In genomic region chr6:27889628-27890315, GRCh38 we compare ENCODE assay signal across 9 cellular contexts. TPM values are rescaled to one million over a fixed set of nuclear protein-coding genes. Genes with fewer than 3 reads are reported as not detected.
DNase-seq lines count a peak whose midpoint lies in the region; ATAC-seq and TF ChIP-seq lines count a peak whose summit lies in the region.
"Had no signal": no experiment of that assay in that cellular context is flagged by ENCODE, and none has a peak within 500 bp of the region (broad histone marks: within the 10 kb centered on the region; RNA-seq: fewer than 3 reads in every experiment).

No MANE protein-coding gene starts in this region.

- H3K4me3 ChIP-seq in GM12875 (ENCODE audit: low read depth, low read length) (peak overlapping the region; percentile 31), breast epithelium (peak overlapping the region in 2 of 3 donors; percentile 44 to 66), neuron (ENCODE audit: low read length) (peak overlapping the region; percentile 75), left lung (peak overlapping the region in 1 of 2 donors; percentile 28)

- ATAC-seq in GM21526 (IDR thresholded peaks at IDR 0.05; ENCODE audit: low FRiP score, unreplicated experiment) (no peak), left lung (no peak)

- DNase-seq in NAMALWA (ENCODE audit: low spot score) (peak; percentile 90), breast epithelium (ENCODE audit: low spot score in 2 of 2) (no peak), islet precursor cell (no peak), left lung (no peak), activated gamma-delta T cell (lab: John Stamatoyannopoulos, UW) (no peak)
- DNase-seq: tibial artery had no signal

- TF ChIP-seq CTCF in GM12875 (IDR thresholded peaks at IDR 0.05; ENCODE audit: borderline replicate concordance, insufficient read depth, low read depth, low read length) (no peak), breast epithelium (IDR thresholded peaks at IDR 0.05) (no peak), left lung (IDR thresholded peaks at IDR 0.05) (no peak)

- no peaks in the 10 kb centered on the region for H3K36me3 ChIP-seq in breast epithelium
- no peaks in the 10 kb centered on the region for H3K36me3 ChIP-seq in neuron (ENCODE audit: insufficient read depth, low read length)
- no peaks in the 10 kb centered on the region for H3K36me3 ChIP-seq in left lung
- H3K36me3 ChIP-seq: tibial artery had no signal

- TF ChIP-seq POLR2A in breast epithelium (IDR thresholded peaks at IDR 0.05): no peak

- H3K9me3 ChIP-seq in breast epithelium (no peaks in the 10 kb centered on the region), neuron (ENCODE audit: low read length) (no peaks in the 10 kb centered on the region), left lung (no peaks in the 10 kb centered on the region)
- H3K9me3 ChIP-seq: tibial artery had no signal

- intact Hi-C loops in breast epithelium (cut with DNase I; ENCODE audit: low total_unique reads): loop anchor here (10.0 kb wide), 1 partner anchor 715 kb away; no protein-coding TSS in a partner anchor
- intact Hi-C loops in left lung (cut with DNase I): loop anchor here in 1 of 2 donors (10.0 kb wide), 1 partner anchor 745 kb away; a partner anchor contains a TSS

- H3K4me1 ChIP-seq in breast epithelium (no peaks in the 10 kb centered on the region), neuron (ENCODE audit: insufficient read depth, low read length) (peaks cover 25% of the 10 kb centered on the region), left lung (peaks cover 4 to 41% of the 10 kb centered on the region in 2 donors)

- no peak overlapping the region for H3K27ac ChIP-seq in breast epithelium
- H3K27ac ChIP-seq in left lung: no peak overlapping the region
- H3K27ac ChIP-seq: tibial artery had no signal

- H3K27me3 ChIP-seq in breast epithelium (peaks cover 3 to 18% of the 10 kb centered on the region in 2 donors), neuron (ENCODE audit: insufficient read depth, low read length) (no peaks in the 10 kb centered on the region), left lung (peaks cover 0 to 51% of the 10 kb centered on the region in 2 donors)

- no peak overlapping the region for H2AFZ ChIP-seq in neuron (ENCODE audit: low read depth, low read length)

RNA-seq across cellular contexts. Expression of gene OR2B2, which starts 22.4 kb away (rescaled TPM):
- not detected for total RNA-seq in breast epithelium
- total RNA-seq in left lung: not detected
